Comparison of ENCODE assay signal across 17 cellular contexts in the genomic region with DNA sequence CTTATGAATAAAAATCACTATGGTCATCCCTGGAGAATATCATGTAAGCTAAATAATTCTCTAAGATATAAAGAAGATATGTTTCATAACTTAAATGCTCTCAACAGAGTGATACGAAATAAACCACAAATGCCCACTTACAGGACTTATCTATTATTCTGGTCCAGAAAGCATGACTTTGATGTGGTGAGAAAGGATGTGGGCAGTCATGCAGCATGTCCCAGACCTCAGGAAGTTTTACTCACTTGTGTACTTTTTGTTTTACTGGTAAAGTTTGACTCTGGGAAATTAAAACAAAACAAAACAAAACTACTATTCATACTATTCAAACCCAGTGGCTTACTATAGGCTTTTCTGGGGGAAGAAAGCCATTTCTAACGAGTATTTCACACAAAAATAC.
DNase-seq lines count a peak whose midpoint lies in the region; ATAC-seq and TF ChIP-seq lines count a peak whose summit lies in the region.
"Had no signal": no experiment of that assay in that cellular context is flagged by ENCODE, and none has a peak within 500 bp of the region (broad histone marks: within the 10 kb centered on the region; RNA-seq: fewer than 3 reads in every experiment).

No MANE protein-coding gene starts in this region.

- H3K36me3 Mint-ChIP-seq in H9 (ENCODE audit: insufficient read depth in 1 of 3, low read depth in 3 of 3): no peaks in the 10 kb centered on the region
- H3K36me3 Mint-ChIP-seq: activated naive CD4-positive, alpha-beta T cell treated with anti-CD3 and anti-CD28 coated beads, Interleukin-2, amount 50 U/mL, for 24 hours had no signal

- no peak overlapping the region for H3K27ac ChIP-seq in dorsolateral prefrontal cortex
- no peak overlapping the region for H3K27ac ChIP-seq in H9 (ENCODE audit: insufficient read length, low read depth, low read length)
- H3K27ac ChIP-seq in transverse colon: no peak overlapping the region

- H3K9me3 Mint-ChIP-seq in H9: no peaks in the 10 kb centered on the region

- no peaks in the 10 kb centered on the region for H4K20me1 ChIP-seq in H9 (ENCODE audit: control insufficient read depth, insufficient read depth, insufficient read length)

- no peaks in the 10 kb centered on the region for H3K79me2 ChIP-seq in H9 (ENCODE audit: insufficient read depth, low read length)

- no peak overlapping the region for H3T11ph ChIP-seq in H9 (ENCODE audit: low read length)

- no peaks in the 10 kb centered on the region for H3K9me3 ChIP-seq in H9 (ENCODE audit: control insufficient read depth, low read depth, low read length)
- no peaks in the 10 kb centered on the region for H3K9me3 ChIP-seq in transverse colon

- H3K23ac ChIP-seq in H9 (ENCODE audit: insufficient read length, low read depth, low read length): no peak overlapping the region

- intact Hi-C loops in dorsolateral prefrontal cortex (cut with DNase I) (no loop called here), transverse colon (cut with DNase I; ENCODE audit: low total_unique reads) (no loop called here)

- H2BK5ac ChIP-seq in H9 (ENCODE audit: insufficient read length, low read length): no peak overlapping the region

- no peak overlapping the region for H4K5ac ChIP-seq in H9 (ENCODE audit: insufficient read length, low read depth, low read length)

- H3K4me3 ChIP-seq in dorsolateral prefrontal cortex (no peak overlapping the region), transverse colon (no peak overlapping the region)

- no peak overlapping the region for H3K9ac ChIP-seq in H9 (ENCODE audit: extremely low read depth, insufficient read length, low read length)

- TF ChIP-seq EP300 in transverse colon (IDR thresholded peaks at IDR 0.05; ENCODE audit: low read depth): no peak

- H3K4ac ChIP-seq in H9 (ENCODE audit: low read depth, low read length): no peak overlapping the region

- H3K4me1 ChIP-seq in H9 (ENCODE audit: insufficient read depth, low read length) (no peaks in the 10 kb centered on the region), transverse colon (no peaks in the 10 kb centered on the region)

- H4K91ac ChIP-seq in H9 (ENCODE audit: insufficient read length, low read depth, low read length): no peak overlapping the region

- no peak overlapping the region for H3K27ac Mint-ChIP-seq in H9
- H3K27ac Mint-ChIP-seq: activated CD4-positive, alpha-beta T cell treated with anti-CD3 and anti-CD28 coated beads for 36 hours; activated naive CD4-positive, alpha-beta T cell treated with anti-CD3 and anti-CD28 coated beads, Interleukin-2, amount 50 U/mL, for 24 hours had no signal

- DNase-seq in COLO829 (ENCODE audit: low spot score) (peak; percentile 13), OCI-M1 (lab: John Stamatoyannopoulos, UW) (peak; percentile 76), glomerular visceral epithelial cell (ENCODE audit: extremely low spot score) (peak; percentile 72), dorsolateral prefrontal cortex (no peak), H9 (no peak), activated gamma-delta T cell treated with Interleukin-2 at 50 U/mL for 16 hours (no peak), transverse colon (no peak)
- DNase-seq: activated CD4-positive, alpha-beta T cell treated with anti-CD3 and anti-CD28 coated beads for 36 hours; central memory CD4-positive, alpha-beta T cell; MV-4-11; NCI-H774; posterior cingulate gyrus; Right ventricle myocardium superior; stimulated activated naive CD8-positive, alpha-beta T cell treated with anti-CD3 and anti-CD28 coated beads, Interleukin-15, Interleukin-2, amounts not matched to agents 100 U/mL and 50 U/mL, for 24 hours had no signal

- H3K23me2 ChIP-seq in H9 (ENCODE audit: insufficient read length, low read depth, low read length, poor library complexity, severe bottlenecking): no peaks in the 10 kb centered on the region

- no peak for TF ChIP-seq POLR2A in transverse colon (IDR thresholded peaks at IDR 0.05)

- no peaks in the 10 kb centered on the region for H3K27me3 Mint-ChIP-seq in H9 (ENCODE audit: low read depth)
- H3K27me3 Mint-ChIP-seq: activated CD4-positive, alpha-beta T cell treated with anti-CD3 and anti-CD28 coated beads for 36 hours; activated naive CD4-positive, alpha-beta T cell treated with anti-CD3 and anti-CD28 coated beads, Interleukin-2, amount 50 U/mL, for 24 hours had no signal

- in situ Hi-C loops in transverse colon (cut with MboI; ENCODE audit: low pct_ligation_motif_present in 1 of 4, low pct_unique_long_range_greater_than_20kb in 1 of 4, low sequenced_read_pairs in 3 of 4): no loop called here

- H3K56ac ChIP-seq in H9 (ENCODE audit: insufficient read length, low read depth, low read length): no peak overlapping the region

- H3K79me1 ChIP-seq in H9 (ENCODE audit: insufficient read depth, low read depth, low read length, poor library complexity, severe bottlenecking): no peaks in the 10 kb centered on the region

- H2BK20ac ChIP-seq in H9 (ENCODE audit: low read depth, low read length, poor library complexity, severe bottlenecking): no peak overlapping the region

- WGBS in H9 (ENCODE audit: extremely low coverage, insufficient read length, low lambda C conversion rate): no CpG with 5 or more reads among the region's 2 CpGs
- 0 to 7% methylated on average over 2 of the region's 2 CpGs for WGBS in transverse colon (ENCODE audit: low coverage in 1 of 2), 2 donors

- H4K8ac ChIP-seq in H9 (replicated peaks; ENCODE audit: insufficient read length, low read depth, low read length): no peak overlapping the region

- H3K4me1 Mint-ChIP-seq in H9: no peaks in the 10 kb centered on the region
- H3K4me1 Mint-ChIP-seq: activated CD4-positive, alpha-beta T cell treated with anti-CD3 and anti-CD28 coated beads for 36 hours; activated naive CD4-positive, alpha-beta T cell treated with anti-CD3 and anti-CD28 coated beads, Interleukin-2, amount 50 U/mL, for 24 hours had no signal

- no peak overlapping the region for H2BK12ac ChIP-seq in H9 (ENCODE audit: insufficient read length, low read depth, low read length)

- no peak overlapping the region for H3K18ac ChIP-seq in H9 (ENCODE audit: insufficient read length, low read depth, low read length)

- no peak overlapping the region for H2BK120ac ChIP-seq in H9 (ENCODE audit: low read depth, low read length, poor library complexity, severe bottlenecking)

- H3K4me2 ChIP-seq in H9 (ENCODE audit: insufficient read depth, insufficient read length, low read length): no peak overlapping the region

- H3K4me3 Mint-ChIP-seq in H9: no peak overlapping the region
- H3K4me3 Mint-ChIP-seq: activated CD4-positive, alpha-beta T cell treated with anti-CD3 and anti-CD28 coated beads for 36 hours; activated naive CD4-positive, alpha-beta T cell treated with anti-CD3 and anti-CD28 coated beads, Interleukin-2, amount 50 U/mL, for 24 hours had no signal

- H2AK5ac ChIP-seq in H9 (ENCODE audit: insufficient read length, low read length): no peak overlapping the region

- H2AFZ ChIP-seq in H9 (ENCODE audit: low read length): no peak overlapping the region

- ATAC-seq in HG02884 (IDR thresholded peaks at IDR 0.05; ENCODE audit: unreplicated experiment): peak; percentile 66
- ATAC-seq: activated CD4-positive, alpha-beta T cell treated with anti-CD3 and anti-CD28 coated beads for 36 hours; HepG2; stimulated activated naive CD8-positive, alpha-beta T cell treated with anti-CD3 and anti-CD28 coated beads, Interleukin-15, Interleukin-2, amounts not matched to agents 100 U/mL and 50 U/mL, for 24 hours had no signal

- TF ChIP-seq CTCF in dorsolateral prefrontal cortex (IDR thresholded peaks at IDR 0.05 in 54 of 56, conservative IDR thresholded peaks at IDR 0.05 in 2 of 56; ENCODE audit: low read depth in 1 of 56, partially characterized antibody in 56 of 56) (no peak), H9 (conservative IDR thresholded peaks at IDR 0.05) (no peak), transverse colon (IDR thresholded peaks at IDR 0.05) (no peak)

- no peaks in the 10 kb centered on the region for H3K27me3 ChIP-seq in dorsolateral prefrontal cortex
- no peaks in the 10 kb centered on the region for H3K27me3 ChIP-seq in H9 (ENCODE audit: insufficient read depth, low read length)
- no peaks in the 10 kb centered on the region for H3K27me3 ChIP-seq in transverse colon

- H3K14ac ChIP-seq in H9 (ENCODE audit: insufficient read depth, low read length): no peak overlapping the region

- H2BK15ac ChIP-seq in H9 (ENCODE audit: low read depth, low read length): no peak overlapping the region

- no peaks in the 10 kb centered on the region for H3K36me3 ChIP-seq in transverse colon

Comparison
In these comparisons a context has a peak if more than half of its experiments do, and no peak if none do; other contexts are left out.
1. DNase-seq: peak in COLO829 (single experiment), OCI-M1 (single experiment) and glomerular visceral epithelial cell (single experiment); none in dorsolateral prefrontal cortex (0 of 10), H9 (single experiment), activated gamma-delta T cell treated with Interleukin-2 at 50 U/mL for 16 hours (single experiment) and transverse colon (single experiment).